18 cellular contexts compared by ENCODE assay signal in genomic region chr2:10535703-10536102, GRCh38.
"Had no signal": no experiment of that assay in that cellular context is flagged by ENCODE, and none has a peak within 500 bp of the region (broad histone marks: within the 10 kb centered on the region; RNA-seq: fewer than 3 reads in every experiment).

No MANE protein-coding gene starts in this region.

- H3K9me3 ChIP-seq: ascending aorta, colonic mucosa, heart right ventricle, prostate gland, thyroid gland had no signal

- H3K27me3 ChIP-seq: ascending aorta, brain microvascular endothelial cell, colonic mucosa, heart right ventricle, thyroid gland had no signal

- H3K4me3 ChIP-seq: ascending aorta, colonic mucosa, heart right ventricle, prostate gland, thyroid gland had no signal

- DNase-seq: activated gamma-delta T cell treated with Interleukin-2 at 50 U/mL for 16 hours; activated T-cell treated with anti-CD3 and anti-CD28 coated beads, Interleukin-2, amount 50 U/mL, for 1 hour; brain microvascular endothelial cell; caudate nucleus; colonic mucosa; heart right ventricle; natural killer cell; stimulated activated CD4-positive, alpha-beta T cell treated with anti-CD3 and anti-CD28 coated beads, Interleukin-12 subunit alpha, Interleukin-12 subunit beta, amount 100 ng/mL, for 4 hours; stimulated activated CD4-positive, alpha-beta T cell treated with anti-CD3 and anti-CD28 coated beads, Interleukin-4, amount 100 ng/mL, for 4 hours; substantia nigra; T1000; thyroid gland had no signal

- H3K4me1 ChIP-seq: ascending aorta, colonic mucosa, heart right ventricle, prostate gland, thyroid gland had no signal

- H3K27ac ChIP-seq: ascending aorta, brain microvascular endothelial cell, colonic mucosa, epithelial cell of prostate, heart right ventricle, prostate gland, thyroid gland had no signal

- ATAC-seq: activated naive CD4-positive, alpha-beta T cell treated with anti-CD3 and anti-CD28 coated beads, Interleukin-2, amount 50 U/mL, for 72 hours; heart right ventricle; left lobe of liver; natural killer cell; WTC11 had no signal

- H3K36me3 ChIP-seq: ascending aorta, brain microvascular endothelial cell, colonic mucosa, heart right ventricle, prostate gland, thyroid gland had no signal
